Comparison of ENCODE assay signal across 10 cellular contexts in genomic region chr19:13866463-13867046, GRCh38. TPM values are rescaled to one million over a fixed set of nuclear protein-coding genes. Genes with fewer than 3 reads are reported as not detected.
A peak's percentile ranks its signal among the peaks of the same experiment; 100 is the strongest.
DNase-seq lines count a peak whose midpoint lies in the region; ATAC-seq and TF ChIP-seq lines count a peak whose summit lies in the region.
"Had no signal": no experiment of that assay in that cellular context is flagged by ENCODE, and none has a peak within 500 bp of the region (broad histone marks: within the 10 kb centered on the region; RNA-seq: fewer than 3 reads in every experiment).

No MANE protein-coding gene starts in this region.

- H3K27ac ChIP-seq in CD4-positive, CD25-positive, alpha-beta regulatory T cell (ENCODE audit: insufficient read depth, low read length, poor library complexity, severe bottlenecking), result no peak overlapping the region
- peak overlapping the region; percentile 56 for H3K27ac ChIP-seq in KOPT-K1 (ENCODE audit: low read depth, low read length, poor library complexity, severe bottlenecking)

- peaks cover 0 to 1% (median 0%) of the 10 kb centered on the region in 7 donors for H3K9me3 Mint-ChIP-seq in CD4-positive, CD25-positive, alpha-beta regulatory T cell
- no peaks in the 10 kb centered on the region for H3K9me3 Mint-ChIP-seq in dendritic cell treated with granulocyte-macrophage colony-stimulating factor and Interleukin-4, amounts not matched to agents 40 ng/mL and 50 ng/mL, for 4 days
- H3K9me3 Mint-ChIP-seq in nephron, result no peaks in the 10 kb centered on the region

- H3K9me3 ChIP-seq in CD4-positive, CD25-positive, alpha-beta regulatory T cell (ENCODE audit: control insufficient read depth in 2 of 2, low read length in 2 of 2), result no peaks in the 10 kb centered on the region
- H3K9me3 ChIP-seq in KOPT-K1 (ENCODE audit: insufficient read depth, low read length, poor library complexity, severe bottlenecking), result no peaks in the 10 kb centered on the region

- H3K4me1 ChIP-seq in CD4-positive, CD25-positive, alpha-beta regulatory T cell (ENCODE audit: control insufficient read depth, insufficient read depth, low read length, poor library complexity, severe bottlenecking), result peaks cover 23% of the 10 kb centered on the region

- ATAC-seq in CD4-positive, CD25-positive, alpha-beta regulatory T cell (ENCODE audit: low read depth in 2 of 2), result no peak
- ATAC-seq in GM21390 (IDR thresholded peaks at IDR 0.05; ENCODE audit: unreplicated experiment), result no peak

- H3K27ac Mint-ChIP-seq in CD4-positive, CD25-positive, alpha-beta regulatory T cell, result peak overlapping the region in 1 of 3 donors; percentile 14
- peak overlapping the region; percentile 35 for H3K27ac Mint-ChIP-seq in dendritic cell treated with granulocyte-macrophage colony-stimulating factor and Interleukin-4, amounts not matched to agents 40 ng/mL and 50 ng/mL, for 4 days
- peak overlapping the region; percentile 68 to 92 (median 81) for H3K27ac Mint-ChIP-seq in nephron

- no peaks in the 10 kb centered on the region for H3K36me3 ChIP-seq in CD4-positive, CD25-positive, alpha-beta regulatory T cell (ENCODE audit: control insufficient read depth, insufficient read depth, low read length)
- H3K36me3 ChIP-seq in KOPT-K1 (ENCODE audit: insufficient read depth, low read length), result no peaks in the 10 kb centered on the region

- peaks cover 6 to 35% (median 22%) of the 10 kb centered on the region in 4 donors for H3K4me1 Mint-ChIP-seq in CD4-positive, CD25-positive, alpha-beta regulatory T cell
- peaks cover 36% of the 10 kb centered on the region for H3K4me1 Mint-ChIP-seq in dendritic cell treated with granulocyte-macrophage colony-stimulating factor and Interleukin-4, amounts not matched to agents 40 ng/mL and 50 ng/mL, for 4 days (ENCODE audit: low read depth)
- H3K4me1 Mint-ChIP-seq in nephron, result peaks cover 61% of the 10 kb centered on the region

- no peaks in the 10 kb centered on the region for H3K36me3 Mint-ChIP-seq in CD4-positive, CD25-positive, alpha-beta regulatory T cell
- no peaks in the 10 kb centered on the region for H3K36me3 Mint-ChIP-seq in dendritic cell treated with granulocyte-macrophage colony-stimulating factor and Interleukin-4, amounts not matched to agents 40 ng/mL and 50 ng/mL, for 4 days (ENCODE audit: low read depth)
- H3K36me3 Mint-ChIP-seq in nephron (ENCODE audit: low read depth), result no peaks in the 10 kb centered on the region

- peaks cover 18% of the 10 kb centered on the region for H3K27me3 ChIP-seq in CD4-positive, CD25-positive, alpha-beta regulatory T cell (ENCODE audit: control insufficient read depth, insufficient read depth, low read length)

- TF ChIP-seq CTCF in nephron (IDR thresholded peaks at IDR 0.05; ENCODE audit: unreplicated experiment in 3 of 3), result no peak

- intact Hi-C loops in dendritic cell treated with granulocyte-macrophage colony-stimulating factor and Interleukin-4, amounts not matched to agents 40 ng/mL and 50 ng/mL, for 4 days (cut with micrococcal nuclease), result loop anchor here (10.0 kb wide), 1 partner anchor 272 kb away; no protein-coding TSS in a partner anchor

- no peak for DNase-seq in CD4-positive, CD25-positive, alpha-beta regulatory T cell
- DNase-seq in ecto neural progenitor cell (ENCODE audit: low spot score), result no peak
- no peak for DNase-seq in GDM1 (lab: John Stamatoyannopoulos, UW)
- no peak for DNase-seq in stimulated activated CD4-positive, alpha-beta T cell treated with anti-CD3 and anti-CD28 coated beads, Interleukin-4, amount 100 ng/mL, for 24 hours
- DNase-seq: NCI-H1436 treated with DMSO at 0.1 percent for 48 hours had no signal

- H3K27me3 Mint-ChIP-seq in CD4-positive, CD25-positive, alpha-beta regulatory T cell, result peaks cover 45% of the 10 kb centered on the region
- peaks cover 41% of the 10 kb centered on the region for H3K27me3 Mint-ChIP-seq in dendritic cell treated with granulocyte-macrophage colony-stimulating factor and Interleukin-4, amounts not matched to agents 40 ng/mL and 50 ng/mL, for 4 days
- peaks cover 5% of the 10 kb centered on the region for H3K27me3 Mint-ChIP-seq in nephron (ENCODE audit: low read depth)

- H3K4me3 ChIP-seq in CD4-positive, CD25-positive, alpha-beta regulatory T cell (ENCODE audit: low read depth, low read length), result peak overlapping the region; percentile 19

- H3K4me3 Mint-ChIP-seq in CD4-positive, CD25-positive, alpha-beta regulatory T cell, result peak overlapping the region; percentile 78 to 91 (median 80)
- H3K4me3 Mint-ChIP-seq in dendritic cell treated with granulocyte-macrophage colony-stimulating factor and Interleukin-4, amounts not matched to agents 40 ng/mL and 50 ng/mL, for 4 days, result peak overlapping the region; percentile 60
- H3K4me3 Mint-ChIP-seq in nephron, result peak overlapping the region; percentile 84 to 93 (median 91)

RNA-seq across cellular contexts. Expression of gene NANOS3, which starts 10.4 kb away (rescaled TPM):
- not detected for total RNA-seq in CD4-positive, CD25-positive, alpha-beta regulatory T cell
- not detected for polyA plus RNA-seq in CD4-positive, CD25-positive, alpha-beta regulatory T cell
- total RNA-seq: dermis microvascular lymphatic vessel endothelial cell had no signal

RNA-seq across cellular contexts. Expression of gene BRME1, which starts 39.4 kb away (rescaled TPM):
- 1.7 TPM for total RNA-seq in CD4-positive, CD25-positive, alpha-beta regulatory T cell
- polyA plus RNA-seq in CD4-positive, CD25-positive, alpha-beta regulatory T cell, result under 1 TPM in 3 of 4 donors, not detected in 1; 0.24 to 0.63 (median 0.53) TPM

RNA-seq across cellular contexts. Expression of gene CC2D1A, which starts 39.4 kb away (rescaled TPM):
- 35.0 TPM for total RNA-seq in CD4-positive, CD25-positive, alpha-beta regulatory T cell
- polyA plus RNA-seq in CD4-positive, CD25-positive, alpha-beta regulatory T cell, result 1 to 10 TPM; 3.7 to 4.9 (median 4.2) TPM
